ENCODE assay signal across 23 cellular contexts in genomic region chr6:111399600-111399999, GRCh38.
DNase-seq lines count a peak whose midpoint lies in the region; ATAC-seq, FAIRE-seq and TF ChIP-seq lines count a peak whose summit lies in the region.
"Had no signal": no experiment of that assay in that cellular context is flagged by ENCODE, and none has a peak within 500 bp of the region (broad histone marks: within the 10 kb centered on the region; RNA-seq: fewer than 3 reads in every experiment).

No MANE protein-coding gene starts in this region.

- no peak overlapping the region for H3K27ac Mint-ChIP-seq in activated T-helper 17 cell treated with anti-CD3 and anti-CD28 coated beads, Interleukin-2, amount 50 U/mL, for 72 hours
- H3K27ac Mint-ChIP-seq in stimulated activated effector memory CD8-positive, alpha-beta T cell treated with anti-CD3 and anti-CD28 coated beads, Interleukin-12 subunit alpha, Interleukin-12 subunit beta, amount 100 ng/mL, for 72 hours: peak overlapping the region; percentile 1
- no peak overlapping the region for H3K27ac Mint-ChIP-seq in natural killer cell
- no peak overlapping the region for H3K27ac Mint-ChIP-seq in CD4-positive, alpha-beta T cell
- H3K27ac Mint-ChIP-seq: CD4-positive, alpha-beta memory T cell had no signal

- no peaks in the 10 kb centered on the region for H3K9me3 Mint-ChIP-seq in activated T-helper 17 cell treated with anti-CD3 and anti-CD28 coated beads, Interleukin-2, amount 50 U/mL, for 72 hours
- no peaks in the 10 kb centered on the region for H3K9me3 Mint-ChIP-seq in stimulated activated effector memory CD8-positive, alpha-beta T cell treated with anti-CD3 and anti-CD28 coated beads, Interleukin-12 subunit alpha, Interleukin-12 subunit beta, amount 100 ng/mL, for 72 hours
- no peaks in the 10 kb centered on the region for H3K9me3 Mint-ChIP-seq in natural killer cell
- H3K9me3 Mint-ChIP-seq in CD4-positive, alpha-beta T cell: no peaks in the 10 kb centered on the region
- H3K9me3 Mint-ChIP-seq: CD4-positive, alpha-beta memory T cell had no signal

- no peaks in the 10 kb centered on the region for H3K27me3 Mint-ChIP-seq in activated T-helper 17 cell treated with anti-CD3 and anti-CD28 coated beads, Interleukin-2, amount 50 U/mL, for 72 hours
- no peaks in the 10 kb centered on the region for H3K27me3 Mint-ChIP-seq in natural killer cell (ENCODE audit: low read depth in 2 of 2)
- H3K27me3 Mint-ChIP-seq in CD4-positive, alpha-beta T cell: no peaks in the 10 kb centered on the region
- H3K27me3 Mint-ChIP-seq: CD4-positive, alpha-beta memory T cell had no signal

- peaks cover 85% of the 10 kb centered on the region for H3K36me3 Mint-ChIP-seq in activated T-helper 17 cell treated with anti-CD3 and anti-CD28 coated beads, Interleukin-2, amount 50 U/mL, for 72 hours (ENCODE audit: low read depth)
- peaks cover 56% of the 10 kb centered on the region for H3K36me3 Mint-ChIP-seq in stimulated activated effector memory CD8-positive, alpha-beta T cell treated with anti-CD3 and anti-CD28 coated beads, Interleukin-12 subunit alpha, Interleukin-12 subunit beta, amount 100 ng/mL, for 72 hours
- peaks cover 6% of the 10 kb centered on the region for H3K36me3 Mint-ChIP-seq in natural killer cell
- peaks cover 78% of the 10 kb centered on the region for H3K36me3 Mint-ChIP-seq in CD4-positive, alpha-beta T cell (ENCODE audit: low read depth)

- no peaks in the 10 kb centered on the region for H3K27me3 ChIP-seq in CD4-positive, alpha-beta T cell (ENCODE audit: control insufficient read depth, insufficient read depth, low read length)
- H3K27me3 ChIP-seq: BLaER1, Peyer's patch, SJSA1 had no signal

- FAIRE-seq in GM18507 (lab: Jason Lieb, UNC) (peak; percentile 12), HTR-8/SVneo (lab: Jason Lieb, UNC) (no peak)

- CTCF ChIA-PET in CD4-positive, alpha-beta T cell (lab: Charles Lee): no interaction called here

- no peak overlapping the region for H3K4me3 Mint-ChIP-seq in activated T-helper 17 cell treated with anti-CD3 and anti-CD28 coated beads, Interleukin-2, amount 50 U/mL, for 72 hours
- H3K4me3 Mint-ChIP-seq in stimulated activated effector memory CD8-positive, alpha-beta T cell treated with anti-CD3 and anti-CD28 coated beads, Interleukin-12 subunit alpha, Interleukin-12 subunit beta, amount 100 ng/mL, for 72 hours: no peak overlapping the region
- H3K4me3 Mint-ChIP-seq in natural killer cell: no peak overlapping the region
- no peak overlapping the region for H3K4me3 Mint-ChIP-seq in CD4-positive, alpha-beta T cell
- H3K4me3 Mint-ChIP-seq: CD4-positive, alpha-beta memory T cell had no signal

- H3K27ac ChIP-seq in CD4-positive, alpha-beta T cell (ENCODE audit: low read depth, low read length): no peak overlapping the region
- H3K27ac ChIP-seq: 22Rv1, BLaER1, Peyer's patch, SJSA1 had no signal

- no peak for DNase-seq in activated CD4-positive, CD25-positive, alpha-beta regulatory T cell treated with anti-CD3 and anti-CD28 coated beads, Interleukin-2, amount 50 U/mL, for 72 hours
- no peak for DNase-seq in GM18507 (ENCODE audit: extremely low spot score, insufficient read length, low read depth)
- DNase-seq in stimulated activated effector memory CD8-positive, alpha-beta T cell treated with anti-CD3 and anti-CD28 coated beads, Interleukin-12 subunit alpha, Interleukin-12 subunit beta, amount 100 ng/mL, for 72 hours (ENCODE audit: low spot score in 2 of 2): no peak
- DNase-seq in natural killer cell: no peak
- no peak for DNase-seq in CD4-positive, alpha-beta T cell
- no peak for DNase-seq in HTR-8/SVneo (ENCODE audit: insufficient read length, low spot score)
- DNase-seq: ACHN, Caco-2, KBM-7, MM.1S, NCI-H1092, NCI-H1436 treated with DMSO at 0.1 percent for 48 hours, NCI-H1930, NCI-H2227 treated with DMSO at 0.1 percent for 48 hours, NCI-H510A treated with DMSO at 0.1 percent for 48 hours, NCI-H748 treated with DMSO at 0.1 percent for 48 hours, Peyer's patch had no signal

- POLR2A ChIA-PET in CD4-positive, alpha-beta T cell (lab: Charles Lee): no interaction called here

- intact Hi-C loops in natural killer cell (cut with micrococcal nuclease): no loop called here
- intact Hi-C loops in CD4-positive, alpha-beta T cell (cut with DNase I, micrococcal nuclease): no loop called here

- no peaks in the 10 kb centered on the region for H3K4me1 Mint-ChIP-seq in activated T-helper 17 cell treated with anti-CD3 and anti-CD28 coated beads, Interleukin-2, amount 50 U/mL, for 72 hours
- no peaks in the 10 kb centered on the region for H3K4me1 Mint-ChIP-seq in stimulated activated effector memory CD8-positive, alpha-beta T cell treated with anti-CD3 and anti-CD28 coated beads, Interleukin-12 subunit alpha, Interleukin-12 subunit beta, amount 100 ng/mL, for 72 hours
- H3K4me1 Mint-ChIP-seq in natural killer cell: no peaks in the 10 kb centered on the region
- no peaks in the 10 kb centered on the region for H3K4me1 Mint-ChIP-seq in CD4-positive, alpha-beta T cell (ENCODE audit: low read depth)

- H3K9me3 ChIP-seq in CD4-positive, alpha-beta T cell (ENCODE audit: control insufficient read depth, low read length): no peaks in the 10 kb centered on the region
- H3K9me3 ChIP-seq: Caco-2, Peyer's patch, SJSA1 had no signal

- no peak for TF ChIP-seq CTCF in natural killer cell (IDR thresholded peaks at IDR 0.05)
- TF ChIP-seq CTCF in CD4-positive, alpha-beta T cell (IDR thresholded peaks at IDR 0.05): no peak

- peak; percentile 25 to 75 for ATAC-seq in activated CD4-positive, CD25-positive, alpha-beta regulatory T cell treated with anti-CD3 and anti-CD28 coated beads, Interleukin-2, amount 50 U/mL, for 24 hours
- peak; percentile 64 for ATAC-seq in activated T-helper 17 cell treated with anti-CD3 and anti-CD28 coated beads, Interleukin-2, amount 50 U/mL, for 72 hours (replicated peaks)
- peak; percentile 70 for ATAC-seq in stimulated activated effector memory CD8-positive, alpha-beta T cell treated with anti-CD3 and anti-CD28 coated beads, Interleukin-12 subunit alpha, Interleukin-12 subunit beta, amount 100 ng/mL, for 72 hours
- ATAC-seq in natural killer cell: no peak
- no peak for ATAC-seq in CD4-positive, alpha-beta T cell (ENCODE audit: poor library complexity)

Comparison
In these comparisons a context has a peak if more than half of its experiments do, and no peak if none do; other contexts are left out.
1. ATAC-seq: peak in activated CD4-positive, CD25-positive, alpha-beta regulatory T cell treated with anti-CD3 and anti-CD28 coated beads, Interleukin-2, amount 50 U/mL, for 24 hours (2 of 2), activated T-helper 17 cell treated with anti-CD3 and anti-CD28 coated beads, Interleukin-2, amount 50 U/mL, for 72 hours (single experiment) and stimulated activated effector memory CD8-positive, alpha-beta T cell treated with anti-CD3 and anti-CD28 coated beads, Interleukin-12 subunit alpha, Interleukin-12 subunit beta, amount 100 ng/mL, for 72 hours (single experiment); none in natural killer cell (0 of 3) and CD4-positive, alpha-beta T cell (single experiment).